In the genomic region with DNA sequence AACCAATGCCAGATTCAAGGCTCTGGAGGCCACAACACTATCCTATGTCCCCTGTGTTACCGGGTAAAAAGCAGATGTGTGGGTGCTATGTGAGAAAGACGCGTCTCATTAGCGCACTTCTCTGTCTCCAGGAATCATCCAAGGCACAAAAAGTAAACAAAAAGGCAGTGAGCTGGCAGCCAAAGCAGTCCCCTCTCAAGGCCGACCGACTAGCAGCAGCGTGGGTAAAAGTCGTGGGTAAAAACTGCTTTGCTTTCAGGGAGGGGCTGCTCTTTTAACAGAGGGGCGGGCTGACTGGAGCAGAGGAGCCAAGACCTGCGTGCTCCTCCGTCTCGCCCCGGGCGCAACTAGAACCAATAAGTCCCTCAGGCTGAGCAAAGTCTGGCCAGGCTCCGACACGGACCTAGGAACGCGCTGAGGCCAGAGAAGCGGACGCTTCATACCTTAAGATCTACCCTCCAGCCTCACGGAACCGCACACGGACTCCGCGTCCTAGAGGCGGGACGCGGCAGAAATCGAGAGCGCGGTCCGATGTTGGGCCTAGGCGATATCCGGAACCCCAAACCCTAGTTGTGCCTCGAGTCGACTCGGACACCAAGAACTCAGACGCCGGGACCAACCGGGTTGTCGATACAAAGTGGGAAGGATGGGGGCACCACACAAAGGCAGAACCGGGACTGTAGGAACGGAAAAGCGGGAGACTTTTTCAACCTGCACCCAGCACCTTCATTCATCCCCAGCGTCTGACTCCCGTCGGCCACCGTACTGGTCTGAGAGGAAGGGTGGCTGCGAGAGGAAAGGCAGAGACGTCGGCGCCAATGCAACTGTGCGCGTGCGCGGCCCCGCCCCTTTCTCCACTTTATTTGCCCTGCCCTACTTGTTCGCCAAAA, we compare ENCODE assay signal across 1 cellular context.
TF ChIP-seq lines count a peak whose summit lies in the region.

A gene with protein sequence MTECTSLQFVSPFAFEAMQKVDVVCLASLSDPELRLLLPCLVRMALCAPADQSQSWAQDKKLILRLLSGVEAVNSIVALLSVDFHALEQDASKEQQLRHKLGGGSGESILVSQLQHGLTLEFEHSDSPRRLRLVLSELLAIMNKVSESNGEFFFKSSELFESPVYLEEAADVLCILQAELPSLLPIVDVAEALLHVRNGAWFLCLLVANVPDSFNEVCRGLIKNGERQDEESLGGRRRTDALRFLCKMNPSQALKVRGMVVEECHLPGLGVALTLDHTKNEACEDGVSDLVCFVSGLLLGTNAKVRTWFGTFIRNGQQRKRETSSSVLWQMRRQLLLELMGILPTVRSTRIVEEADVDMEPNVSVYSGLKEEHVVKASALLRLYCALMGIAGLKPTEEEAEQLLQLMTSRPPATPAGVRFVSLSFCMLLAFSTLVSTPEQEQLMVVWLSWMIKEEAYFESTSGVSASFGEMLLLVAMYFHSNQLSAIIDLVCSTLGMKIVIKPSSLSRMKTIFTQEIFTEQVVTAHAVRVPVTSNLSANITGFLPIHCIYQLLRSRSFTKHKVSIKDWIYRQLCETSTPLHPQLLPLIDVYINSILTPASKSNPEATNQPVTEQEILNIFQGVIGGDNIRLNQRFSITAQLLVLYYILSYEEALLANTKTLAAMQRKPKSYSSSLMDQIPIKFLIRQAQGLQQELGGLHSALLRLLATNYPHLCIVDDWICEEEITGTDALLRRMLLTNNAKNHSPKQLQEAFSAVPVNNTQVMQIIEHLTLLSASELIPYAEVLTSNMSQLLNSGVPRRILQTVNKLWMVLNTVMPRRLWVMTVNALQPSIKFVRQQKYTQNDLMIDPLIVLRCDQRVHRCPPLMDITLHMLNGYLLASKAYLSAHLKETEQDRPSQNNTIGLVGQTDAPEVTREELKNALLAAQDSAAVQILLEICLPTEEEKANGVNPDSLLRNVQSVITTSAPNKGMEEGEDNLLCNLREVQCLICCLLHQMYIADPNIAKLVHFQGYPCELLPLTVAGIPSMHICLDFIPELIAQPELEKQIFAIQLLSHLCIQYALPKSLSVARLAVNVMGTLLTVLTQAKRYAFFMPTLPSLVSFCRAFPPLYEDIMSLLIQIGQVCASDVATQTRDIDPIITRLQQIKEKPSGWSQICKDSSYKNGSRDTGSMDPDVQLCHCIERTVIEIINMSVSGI (minus strand): TSS at position 772 of the 890 bp plus-strand sequence. CDS start 1,338 bp downstream, outside the sequence.

TF ChIP-seq in HepG2, 621 proteins besides CTCF, POLR2A, EP300 and RAD21 (continued from another document and continues in another):
- TF ChIP-seq ZNF510 (CRISPR knock-in tag; IDR thresholded peaks at IDR 0.05; ENCODE audit: low read depth) (peak; percentile 96; the same call in 1 of the 2 replicates), KLF9 (CRISPR knock-in tag; IDR thresholded peaks at IDR 0.05; ENCODE audit: low read depth) (0 out of 2 replicates have a peak, but pooled peaks have one; percentile 67), ZIK1 (CRISPR knock-in tag; IDR thresholded peaks at IDR 0.05; ENCODE audit: borderline replicate concordance, low read depth) (peak; percentile 93; the same call in 1 of the 2 replicates), MBNL3 (CRISPR knock-in tag; conservative IDR thresholded peaks at IDR 0.05) (no peak), TOE1 (CRISPR knock-in tag; IDR thresholded peaks at IDR 0.05) (0 out of 2 replicates have a peak, but pooled peaks have one; percentile 66), ZNF891 (CRISPR knock-in tag; IDR thresholded peaks at IDR 0.05) (peak; percentile 97), SIX4 (CRISPR knock-in tag; IDR thresholded peaks at IDR 0.05) (0 out of 2 replicates have a peak, but pooled peaks have one; percentile 31), ZMYM3 (CRISPR knock-in tag; IDR thresholded peaks at IDR 0.05) (no peak), ZNF883 (CRISPR knock-in tag; IDR thresholded peaks at IDR 0.05; ENCODE audit: not compliant biosample characterization) (peak; percentile 96), ZNF672 (CRISPR knock-in tag; IDR thresholded peaks at IDR 0.05) (no peak; the same call in 1 of the 2 replicates), MAZ (IDR thresholded peaks at IDR 0.05; ENCODE audit: borderline replicate concordance, low read depth, low read length) (no peak), MAZ (CRISPR knock-in tag; IDR thresholded peaks at IDR 0.05; ENCODE audit: low read depth) (peak; percentile 75; the same call in 1 of the 2 replicates), HOXA3 (CRISPR knock-in tag; IDR thresholded peaks at IDR 0.05) (peak; percentile 72), ZNF790 (CRISPR knock-in tag; IDR thresholded peaks at IDR 0.05; ENCODE audit: borderline replicate concordance) (no peak; the same call in 1 of the 2 replicates), JUN (CRISPR knock-in tag; IDR thresholded peaks at IDR 0.05) (no peak; the same call in 1 of the 2 replicates), PPARG (CRISPR knock-in tag; conservative IDR thresholded peaks at IDR 0.05) (peak; percentile 29), ZNF329 (CRISPR knock-in tag; IDR thresholded peaks at IDR 0.05; ENCODE audit: low read depth) (peak; percentile 84), NFKB2 (CRISPR knock-in tag; IDR thresholded peaks at IDR 0.05; ENCODE audit: borderline replicate concordance) (peak; percentile 99), ZSCAN30 (CRISPR knock-in tag; IDR thresholded peaks at IDR 0.05) (peak; percentile 64; the same call in 1 of the 2 replicates), ZNF850 (CRISPR knock-in tag; conservative IDR thresholded peaks at IDR 0.05) (0 out of 2 replicates have a peak, but pooled peaks have one; percentile 70), ZNF724P (CRISPR knock-in tag; IDR thresholded peaks at IDR 0.05; ENCODE audit: borderline replicate concordance) (peak; percentile 89), ZNF746 (CRISPR knock-in tag; IDR thresholded peaks at IDR 0.05) (peak; percentile 75), PHB2 (IDR thresholded peaks at IDR 0.05; ENCODE audit: partially characterized antibody) (no peak)
- TF ChIP-seq, protein P1, sequence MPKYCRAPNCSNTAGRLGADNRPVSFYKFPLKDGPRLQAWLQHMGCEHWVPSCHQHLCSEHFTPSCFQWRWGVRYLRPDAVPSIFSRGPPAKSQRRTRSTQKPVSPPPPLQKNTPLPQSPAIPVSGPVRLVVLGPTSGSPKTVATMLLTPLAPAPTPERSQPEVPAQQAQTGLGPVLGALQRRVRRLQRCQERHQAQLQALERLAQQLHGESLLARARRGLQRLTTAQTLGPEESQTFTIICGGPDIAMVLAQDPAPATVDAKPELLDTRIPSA (CRISPR knock-in tag; IDR thresholded peaks at IDR 0.05; ENCODE audit: borderline replicate concordance), result no peak
- TF ChIP-seq, protein P2, sequence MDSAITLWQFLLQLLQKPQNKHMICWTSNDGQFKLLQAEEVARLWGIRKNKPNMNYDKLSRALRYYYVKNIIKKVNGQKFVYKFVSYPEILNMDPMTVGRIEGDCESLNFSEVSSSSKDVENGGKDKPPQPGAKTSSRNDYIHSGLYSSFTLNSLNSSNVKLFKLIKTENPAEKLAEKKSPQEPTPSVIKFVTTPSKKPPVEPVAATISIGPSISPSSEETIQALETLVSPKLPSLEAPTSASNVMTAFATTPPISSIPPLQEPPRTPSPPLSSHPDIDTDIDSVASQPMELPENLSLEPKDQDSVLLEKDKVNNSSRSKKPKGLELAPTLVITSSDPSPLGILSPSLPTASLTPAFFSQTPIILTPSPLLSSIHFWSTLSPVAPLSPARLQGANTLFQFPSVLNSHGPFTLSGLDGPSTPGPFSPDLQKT (CRISPR knock-in tag; IDR thresholded peaks at IDR 0.05; ENCODE audit: borderline replicate concordance), result no peak
- TF ChIP-seq, protein P3, sequence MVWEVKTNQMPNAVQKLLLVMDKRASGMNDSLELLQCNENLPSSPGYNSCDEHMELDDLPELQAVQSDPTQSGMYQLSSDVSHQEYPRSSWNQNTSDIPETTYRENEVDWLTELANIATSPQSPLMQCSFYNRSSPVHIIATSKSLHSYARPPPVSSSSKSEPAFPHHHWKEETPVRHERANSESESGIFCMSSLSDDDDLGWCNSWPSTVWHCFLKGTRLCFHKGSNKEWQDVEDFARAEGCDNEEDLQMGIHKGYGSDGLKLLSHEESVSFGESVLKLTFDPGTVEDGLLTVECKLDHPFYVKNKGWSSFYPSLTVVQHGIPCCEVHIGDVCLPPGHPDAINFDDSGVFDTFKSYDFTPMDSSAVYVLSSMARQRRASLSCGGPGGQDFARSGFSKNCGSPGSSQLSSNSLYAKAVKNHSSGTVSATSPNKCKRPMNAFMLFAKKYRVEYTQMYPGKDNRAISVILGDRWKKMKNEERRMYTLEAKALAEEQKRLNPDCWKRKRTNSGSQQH (CRISPR knock-in tag; IDR thresholded peaks at IDR 0.05; ENCODE audit: low read depth), result peak; percentile 99
- TF ChIP-seq, protein P4, sequence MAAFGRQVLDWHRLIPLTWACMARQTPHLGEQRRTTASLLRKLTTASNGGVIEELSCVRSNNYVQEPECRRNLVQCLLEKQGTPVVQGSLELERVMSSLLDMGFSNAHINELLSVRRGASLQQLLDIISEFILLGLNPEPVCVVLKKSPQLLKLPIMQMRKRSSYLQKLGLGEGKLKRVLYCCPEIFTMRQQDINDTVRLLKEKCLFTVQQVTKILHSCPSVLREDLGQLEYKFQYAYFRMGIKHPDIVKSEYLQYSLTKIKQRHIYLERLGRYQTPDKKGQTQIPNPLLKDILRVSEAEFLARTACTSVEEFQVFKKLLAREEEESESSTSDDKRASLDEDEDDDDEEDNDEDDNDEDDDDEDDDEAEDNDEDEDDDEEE (CRISPR knock-in tag; IDR thresholded peaks at IDR 0.05), result peak; percentile 92; the same call in 1 of the 2 replicates
- TF ChIP-seq, protein P5, sequence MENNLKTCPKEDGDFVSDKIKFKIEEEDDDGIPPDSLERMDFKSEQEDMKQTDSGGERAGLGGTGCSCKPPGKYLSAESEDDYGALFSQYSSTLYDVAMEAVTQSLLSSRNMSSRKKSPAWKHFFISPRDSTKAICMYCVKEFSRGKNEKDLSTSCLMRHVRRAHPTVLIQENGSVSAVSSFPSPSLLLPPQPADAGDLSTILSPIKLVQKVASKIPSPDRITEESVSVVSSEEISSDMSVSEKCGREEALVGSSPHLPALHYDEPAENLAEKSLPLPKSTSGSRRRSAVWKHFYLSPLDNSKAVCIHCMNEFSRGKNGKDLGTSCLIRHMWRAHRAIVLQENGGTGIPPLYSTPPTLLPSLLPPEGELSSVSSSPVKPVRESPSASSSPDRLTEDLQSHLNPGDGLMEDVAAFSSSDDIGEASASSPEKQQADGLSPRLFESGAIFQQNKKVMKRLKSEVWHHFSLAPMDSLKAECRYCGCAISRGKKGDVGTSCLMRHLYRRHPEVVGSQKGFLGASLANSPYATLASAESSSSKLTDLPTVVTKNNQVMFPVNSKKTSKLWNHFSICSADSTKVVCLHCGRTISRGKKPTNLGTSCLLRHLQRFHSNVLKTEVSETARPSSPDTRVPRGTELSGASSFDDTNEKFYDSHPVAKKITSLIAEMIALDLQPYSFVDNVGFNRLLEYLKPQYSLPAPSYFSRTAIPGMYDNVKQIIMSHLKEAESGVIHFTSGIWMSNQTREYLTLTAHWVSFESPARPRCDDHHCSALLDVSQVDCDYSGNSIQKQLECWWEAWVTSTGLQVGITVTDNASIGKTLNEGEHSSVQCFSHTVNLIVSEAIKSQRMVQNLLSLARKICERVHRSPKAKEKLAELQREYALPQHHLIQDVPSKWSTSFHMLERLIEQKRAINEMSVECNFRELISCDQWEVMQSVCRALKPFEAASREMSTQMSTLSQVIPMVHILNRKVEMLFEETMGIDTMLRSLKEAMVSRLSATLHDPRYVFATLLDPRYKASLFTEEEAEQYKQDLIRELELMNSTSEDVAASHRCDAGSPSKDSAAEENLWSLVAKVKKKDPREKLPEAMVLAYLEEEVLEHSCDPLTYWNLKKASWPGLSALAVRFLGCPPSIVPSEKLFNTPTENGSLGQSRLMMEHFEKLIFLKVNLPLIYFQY (CRISPR knock-in tag; IDR thresholded peaks at IDR 0.05; ENCODE audit: borderline replicate concordance), result no peak; the same call in 1 of the 2 replicates
- TF ChIP-seq, protein P6, sequence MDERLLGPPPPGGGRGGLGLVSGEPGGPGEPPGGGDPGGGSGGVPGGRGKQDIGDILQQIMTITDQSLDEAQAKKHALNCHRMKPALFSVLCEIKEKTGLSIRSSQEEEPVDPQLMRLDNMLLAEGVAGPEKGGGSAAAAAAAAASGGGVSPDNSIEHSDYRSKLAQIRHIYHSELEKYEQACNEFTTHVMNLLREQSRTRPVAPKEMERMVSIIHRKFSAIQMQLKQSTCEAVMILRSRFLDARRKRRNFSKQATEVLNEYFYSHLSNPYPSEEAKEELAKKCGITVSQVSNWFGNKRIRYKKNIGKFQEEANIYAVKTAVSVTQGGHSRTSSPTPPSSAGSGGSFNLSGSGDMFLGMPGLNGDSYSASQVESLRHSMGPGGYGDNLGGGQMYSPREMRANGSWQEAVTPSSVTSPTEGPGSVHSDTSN (CRISPR knock-in tag; IDR thresholded peaks at IDR 0.05), result no peak; the same call in 1 of the 2 replicates
- TF ChIP-seq, protein P7, sequence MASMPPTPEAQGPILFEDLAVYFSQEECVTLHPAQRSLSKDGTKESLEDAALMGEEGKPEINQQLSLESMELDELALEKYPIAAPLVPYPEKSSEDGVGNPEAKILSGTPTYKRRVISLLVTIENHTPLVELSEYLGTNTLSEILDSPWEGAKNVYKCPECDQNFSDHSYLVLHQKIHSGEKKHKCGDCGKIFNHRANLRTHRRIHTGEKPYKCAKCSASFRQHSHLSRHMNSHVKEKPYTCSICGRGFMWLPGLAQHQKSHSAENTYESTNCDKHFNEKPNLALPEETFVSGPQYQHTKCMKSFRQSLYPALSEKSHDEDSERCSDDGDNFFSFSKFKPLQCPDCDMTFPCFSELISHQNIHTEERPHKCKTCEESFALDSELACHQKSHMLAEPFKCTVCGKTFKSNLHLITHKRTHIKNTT (CRISPR knock-in tag; IDR thresholded peaks at IDR 0.05), result no peak
- TF ChIP-seq, protein P8, sequence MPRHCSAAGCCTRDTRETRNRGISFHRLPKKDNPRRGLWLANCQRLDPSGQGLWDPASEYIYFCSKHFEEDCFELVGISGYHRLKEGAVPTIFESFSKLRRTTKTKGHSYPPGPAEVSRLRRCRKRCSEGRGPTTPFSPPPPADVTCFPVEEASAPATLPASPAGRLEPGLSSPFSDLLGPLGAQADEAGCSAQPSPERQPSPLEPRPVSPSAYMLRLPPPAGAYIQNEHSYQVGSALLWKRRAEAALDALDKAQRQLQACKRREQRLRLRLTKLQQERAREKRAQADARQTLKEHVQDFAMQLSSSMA (CRISPR knock-in tag; IDR thresholded peaks at IDR 0.05), result 0 out of 2 replicates have a peak, but pooled peaks have one; percentile 10
- TF ChIP-seq, protein P9, sequence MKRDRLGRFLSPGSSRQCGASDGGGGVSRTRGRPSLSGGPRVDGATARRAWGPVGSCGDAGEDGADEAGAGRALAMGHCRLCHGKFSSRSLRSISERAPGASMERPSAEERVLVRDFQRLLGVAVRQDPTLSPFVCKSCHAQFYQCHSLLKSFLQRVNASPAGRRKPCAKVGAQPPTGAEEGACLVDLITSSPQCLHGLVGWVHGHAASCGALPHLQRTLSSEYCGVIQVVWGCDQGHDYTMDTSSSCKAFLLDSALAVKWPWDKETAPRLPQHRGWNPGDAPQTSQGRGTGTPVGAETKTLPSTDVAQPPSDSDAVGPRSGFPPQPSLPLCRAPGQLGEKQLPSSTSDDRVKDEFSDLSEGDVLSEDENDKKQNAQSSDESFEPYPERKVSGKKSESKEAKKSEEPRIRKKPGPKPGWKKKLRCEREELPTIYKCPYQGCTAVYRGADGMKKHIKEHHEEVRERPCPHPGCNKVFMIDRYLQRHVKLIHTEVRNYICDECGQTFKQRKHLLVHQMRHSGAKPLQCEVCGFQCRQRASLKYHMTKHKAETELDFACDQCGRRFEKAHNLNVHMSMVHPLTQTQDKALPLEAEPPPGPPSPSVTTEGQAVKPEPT (CRISPR knock-in tag; IDR thresholded peaks at IDR 0.05; ENCODE audit: low read depth), result peak; percentile 81; the same call in 1 of the 2 replicates
